19 cellular contexts compared by ENCODE assay signal in genomic region chr16:53355064-53355463, GRCh38.
A peak's percentile ranks its signal among the peaks of the same experiment; 100 is the strongest.
DNase-seq lines count a peak whose midpoint lies in the region; ATAC-seq and TF ChIP-seq lines count a peak whose summit lies in the region.
"Had no signal": no experiment of that assay in that cellular context is flagged by ENCODE, and none has a peak within 500 bp of the region (broad histone marks: within the 10 kb centered on the region; RNA-seq: fewer than 3 reads in every experiment).

No MANE protein-coding gene starts in this region.

- no peaks in the 10 kb centered on the region for H3K9me3 ChIP-seq in osteoblast (ENCODE audit: low read depth, low read length)
- H3K9me3 ChIP-seq: BE2C had no signal

- peaks cover 14% of the 10 kb centered on the region for H3K27me3 Mint-ChIP-seq in stimulated activated naive CD8-positive, alpha-beta T cell treated with anti-CD3 and anti-CD28 coated beads, Interleukin-15, amount 100 ng/mL, for 72 hours
- peaks cover 16% of the 10 kb centered on the region for H3K27me3 Mint-ChIP-seq in chondrocyte (ENCODE audit: low read depth)

- H2AFZ ChIP-seq in osteoblast (ENCODE audit: low read length), result no peak overlapping the region

- no peaks in the 10 kb centered on the region for H3K27me3 ChIP-seq in osteoblast (ENCODE audit: insufficient read depth, low read length)
- H3K27me3 ChIP-seq: BE2C had no signal

- peak; percentile 15 for ATAC-seq in stimulated activated naive CD8-positive, alpha-beta T cell treated with anti-CD3 and anti-CD28 coated beads, Interleukin-15, amount 100 ng/mL, for 72 hours
- ATAC-seq in stimulated activated naive CD8-positive, alpha-beta T cell treated with anti-CD3 and anti-CD28 coated beads, Interleukin-15, Interleukin-2, amounts not matched to agents 100 U/mL and 50 U/mL, for 24 hours, result no peak
- ATAC-seq: GM12878 had no signal

- no peaks in the 10 kb centered on the region for H4K20me1 ChIP-seq in osteoblast (ENCODE audit: insufficient read depth, low read length)

- DNase-seq in stimulated activated naive CD8-positive, alpha-beta T cell treated with anti-CD3 and anti-CD28 coated beads, Interleukin-15, amount 100 ng/mL, for 72 hours, result no peak
- DNase-seq in stimulated activated naive CD8-positive, alpha-beta T cell treated with anti-CD3 and anti-CD28 coated beads, Interleukin-15, Interleukin-2, amounts not matched to agents 100 U/mL and 50 U/mL, for 24 hours, result no peak
- DNase-seq in chondrocyte (ENCODE audit: low spot score) (peak; percentile 76), osteoblast (ENCODE audit: insufficient read length, low spot score, missing footprints) (peak; percentile 42), NCI-H128 (lab: John Stamatoyannopoulos, UW; ENCODE audit: unreplicated experiment) (no peak)
- DNase-seq in activated CD4-positive, CD25-positive, alpha-beta regulatory T cell treated with anti-CD3 and anti-CD28 coated beads, Interleukin-2, amount 50 U/mL, for 72 hours, result no peak
- DNase-seq: ACHN; BE2C; C1 segment of cervical spinal cord; CD4-positive, CD25-positive, alpha-beta regulatory T cell; CD8-positive, alpha-beta memory T cell; COR-L47; DMS 273 treated with DMSO at 0.1 percent for 48 hours; DMS53; DND-41; EL; GOT3; H9 had no signal

- H3K79me2 ChIP-seq in osteoblast (ENCODE audit: insufficient read depth, low read length), result no peaks in the 10 kb centered on the region

- no peaks in the 10 kb centered on the region for H3K36me3 Mint-ChIP-seq in chondrocyte (ENCODE audit: low read depth)
- H3K36me3 Mint-ChIP-seq: CD4-positive, CD25-positive, alpha-beta regulatory T cell had no signal

- peak overlapping the region in 1 of 2 donors; percentile 81 for H3K27ac Mint-ChIP-seq in stimulated activated naive CD8-positive, alpha-beta T cell treated with anti-CD3 and anti-CD28 coated beads, Interleukin-15, amount 100 ng/mL, for 72 hours
- no peak overlapping the region for H3K27ac Mint-ChIP-seq in chondrocyte (ENCODE audit: unreplicated experiment)
- H3K27ac Mint-ChIP-seq: CD4-positive, CD25-positive, alpha-beta regulatory T cell; CD8-positive, alpha-beta memory T cell; H9 had no signal

- H3K4me2 ChIP-seq in osteoblast (ENCODE audit: insufficient read depth, low read length), result no peak overlapping the region

- no peak for TF ChIP-seq CTCF in chondrocyte (IDR thresholded peaks at IDR 0.05)
- TF ChIP-seq CTCF in osteoblast (IDR thresholded peaks at IDR 0.05; ENCODE audit: extremely low read depth, low read depth, low read length), result no peak

- H3K4me3 ChIP-seq in osteoblast (ENCODE audit: insufficient read depth, low read length), result no peak overlapping the region
- H3K4me3 ChIP-seq: GM12878 had no signal

- H3K4me3 Mint-ChIP-seq in stimulated activated naive CD8-positive, alpha-beta T cell treated with anti-CD3 and anti-CD28 coated beads, Interleukin-15, amount 100 ng/mL, for 72 hours, result no peak overlapping the region
- no peak overlapping the region for H3K4me3 Mint-ChIP-seq in chondrocyte (ENCODE audit: unreplicated experiment)
- H3K4me3 Mint-ChIP-seq: CD4-positive, CD25-positive, alpha-beta regulatory T cell; CD8-positive, alpha-beta memory T cell; H9 had no signal

- peaks cover 6% of the 10 kb centered on the region for H3K4me1 Mint-ChIP-seq in stimulated activated naive CD8-positive, alpha-beta T cell treated with anti-CD3 and anti-CD28 coated beads, Interleukin-15, amount 100 ng/mL, for 72 hours
- H3K4me1 Mint-ChIP-seq in chondrocyte (ENCODE audit: low read depth), result no peaks in the 10 kb centered on the region

- no peaks in the 10 kb centered on the region for H3K4me1 ChIP-seq in osteoblast (ENCODE audit: insufficient read depth, low read length)
- H3K4me1 ChIP-seq: BE2C had no signal

- no peak overlapping the region for H3K27ac ChIP-seq in osteoblast (ENCODE audit: low read depth, low read length)

- H3K36me3 ChIP-seq in osteoblast (ENCODE audit: insufficient read depth, low read length), result no peaks in the 10 kb centered on the region
- H3K36me3 ChIP-seq: BE2C had no signal

- no peaks in the 10 kb centered on the region for H3K9me3 Mint-ChIP-seq in stimulated activated naive CD8-positive, alpha-beta T cell treated with anti-CD3 and anti-CD28 coated beads, Interleukin-15, amount 100 ng/mL, for 72 hours
- peaks cover 8% of the 10 kb centered on the region for H3K9me3 Mint-ChIP-seq in chondrocyte (ENCODE audit: low read depth)

Comparison
In these comparisons a context has a peak if more than half of its experiments do, and no peak if none do; other contexts are left out.
1. DNase-seq: peak in chondrocyte (single experiment) and osteoblast (single experiment); none in stimulated activated naive CD8-positive, alpha-beta T cell treated with anti-CD3 and anti-CD28 coated beads, Interleukin-15, amount 100 ng/mL, for 72 hours (0 of 2), stimulated activated naive CD8-positive, alpha-beta T cell treated with anti-CD3 and anti-CD28 coated beads, Interleukin-15, Interleukin-2, amounts not matched to agents 100 U/mL and 50 U/mL, for 24 hours (single experiment), activated CD4-positive, CD25-positive, alpha-beta regulatory T cell treated with anti-CD3 and anti-CD28 coated beads, Interleukin-2, amount 50 U/mL, for 72 hours (single experiment) and NCI-H128 (single experiment).